In genomic region chr4:151014521-151015457, GRCh38 we compare ENCODE assay signal across 8 cellular contexts. TPM values are rescaled to one million over a fixed set of nuclear protein-coding genes. Genes with fewer than 3 reads are reported as not detected.
DNase-seq lines count a peak whose midpoint lies in the region; ATAC-seq lines count a peak whose summit lies in the region.

TSS of gene LRBA (minus strand) at chr4:151015284. CDS start at chr4:151014642, 642 bp downstream.

- CTCF ChIA-PET in activated CD4-positive, alpha-beta T cell treated with anti-CD3 and anti-CD28 coated beads, Interleukin-2, amount 10 ng/mL, durations not matched to agents 7 days and 5 days (lab: Charles Lee): interaction anchor here (0.7 kb wide), 1 partner anchor 13 kb away, joined by 3 read pairs; no protein-coding TSS in a partner anchor

- H3K4me3 Mint-ChIP-seq in activated CD4-positive, alpha-beta T cell treated with anti-CD3 and anti-CD28 coated beads, Interleukin-2, amount 10 ng/mL, durations not matched to agents 7 days and 5 days: peak within 1 kb of the TSS; percentile 100

- H3K27ac Mint-ChIP-seq in activated CD4-positive, alpha-beta T cell treated with anti-CD3 and anti-CD28 coated beads, Interleukin-2, amount 10 ng/mL, durations not matched to agents 7 days and 5 days: peak within 1 kb of the TSS; percentile 100

- peaks cover 16% of the 10 kb centered on the region for H3K36me3 Mint-ChIP-seq in activated CD4-positive, alpha-beta T cell treated with anti-CD3 and anti-CD28 coated beads, Interleukin-2, amount 10 ng/mL, durations not matched to agents 7 days and 5 days (ENCODE audit: low read depth)

- POLR2A ChIA-PET in activated CD4-positive, alpha-beta T cell treated with anti-CD3 and anti-CD28 coated beads, Interleukin-2, amount 10 ng/mL, durations not matched to agents 7 days and 5 days (lab: Charles Lee): no interaction called here

- peaks cover 27% of the 10 kb centered on the region for H3K4me1 Mint-ChIP-seq in activated CD4-positive, alpha-beta T cell treated with anti-CD3 and anti-CD28 coated beads, Interleukin-2, amount 10 ng/mL, durations not matched to agents 7 days and 5 days

- no peaks in the 10 kb centered on the region for H3K27me3 Mint-ChIP-seq in activated CD4-positive, alpha-beta T cell treated with anti-CD3 and anti-CD28 coated beads, Interleukin-2, amount 10 ng/mL, durations not matched to agents 7 days and 5 days

- DNase-seq in Ammon's horn (ENCODE audit: low spot score): peak; percentile 71
- DNase-seq in NCI-H526 (lab: John Stamatoyannopoulos, UW): peak; percentile 92 to 95
- DNase-seq in activated CD4-positive, alpha-beta T cell treated with anti-CD3 and anti-CD28 coated beads, Interleukin-2, amount 10 ng/mL, durations not matched to agents 7 days and 5 days: peak; percentile 90
- peak; percentile 33 for DNase-seq in dedifferentiated amniotic fluid mesenchymal stem cell (ENCODE audit: extremely low spot score)
- DNase-seq in left lobe of liver (ENCODE audit: low spot score): peak; percentile 89
- DNase-seq in stimulated activated CD4-positive, alpha-beta T cell treated with anti-CD3 and anti-CD28 coated beads, Interleukin-2, amount 100 ng/mL, for 4 hours (ENCODE audit: low read depth): peak; percentile 79

- ATAC-seq in GM19324 (IDR thresholded peaks at IDR 0.05; ENCODE audit: low FRiP score, unreplicated experiment): peak; percentile 68
- peak; percentile 54 for ATAC-seq in HG03457 (IDR thresholded peaks at IDR 0.05; ENCODE audit: unreplicated experiment)
- ATAC-seq in left lobe of liver: peak; percentile 87

- no peaks in the 10 kb centered on the region for H3K9me3 Mint-ChIP-seq in activated CD4-positive, alpha-beta T cell treated with anti-CD3 and anti-CD28 coated beads, Interleukin-2, amount 10 ng/mL, durations not matched to agents 7 days and 5 days

RNA-seq across cellular contexts. Expression of gene LRBA, which starts in this region (rescaled TPM):
- 10 to 100 TPM; 44.7 to 49.6 TPM for total RNA-seq in activated CD4-positive, alpha-beta T cell treated with anti-CD3 and anti-CD28 coated beads, Interleukin-2, amount 10 ng/mL, durations not matched to agents 7 days and 5 days
- total RNA-seq in left lobe of liver: 26.7 TPM

Comparison
In these comparisons a context has a peak if more than half of its experiments do, and no peak if none do; other contexts are left out.
1. Peak in every context shown above with its lines: DNase-seq and ATAC-seq.
2. DNase-seq: peak in every context shown above with its lines; median percentile 94 in NCI-H526; 90 in activated CD4-positive, alpha-beta T cell treated with anti-CD3 and anti-CD28 coated beads, Interleukin-2, amount 10 ng/mL, durations not matched to agents 7 days and 5 days; 89 in left lobe of liver; 79 in stimulated activated CD4-positive, alpha-beta T cell treated with anti-CD3 and anti-CD28 coated beads, Interleukin-2, amount 100 ng/mL, for 4 hours; 71 in Ammon's horn; 33 in dedifferentiated amniotic fluid mesenchymal stem cell.